Comparison of ENCODE assay signal across 19 cellular contexts in genomic region chr1:207903053-207903452, GRCh38. TPM values are rescaled to one million over a fixed set of nuclear protein-coding genes. Genes with fewer than 3 reads are reported as not detected.
A peak's percentile ranks its signal among the peaks of the same experiment; 100 is the strongest.
DNase-seq lines count a peak whose midpoint lies in the region; ATAC-seq and TF ChIP-seq lines count a peak whose summit lies in the region.
"Had no signal": no experiment of that assay in that cellular context is flagged by ENCODE, and none has a peak within 500 bp of the region (broad histone marks: within the 10 kb centered on the region; RNA-seq: fewer than 3 reads in every experiment).

No MANE protein-coding gene starts in this region.

- peaks cover 13% of the 10 kb centered on the region for H3K27me3 Mint-ChIP-seq in endodermal cell (ENCODE audit: insufficient read depth)

- no peak overlapping the region for H3K4me3 Mint-ChIP-seq in endodermal cell
- H3K4me3 Mint-ChIP-seq: CD8-positive, alpha-beta memory T cell; IgD-negative memory B cell had no signal

- H3K4me1 ChIP-seq in heart left ventricle (peaks cover 0 to 94% (median 49%) of the 10 kb centered on the region in 12 donors), endodermal cell (ENCODE audit: control insufficient read depth, insufficient read depth, low read length) (no peaks in the 10 kb centered on the region), muscle layer of colon (ENCODE audit: insufficient read depth, low read length) (peaks cover 13% of the 10 kb centered on the region), suprapubic skin (peaks cover 17% of the 10 kb centered on the region)
- H3K4me1 ChIP-seq: HAP-1 had no signal

- no peaks in the 10 kb centered on the region for H3K9me3 ChIP-seq in heart left ventricle
- H3K9me3 ChIP-seq in endodermal cell (ENCODE audit: control insufficient read depth, low read length): no peaks in the 10 kb centered on the region
- H3K9me3 ChIP-seq in muscle layer of colon (ENCODE audit: low read length): no peaks in the 10 kb centered on the region
- H3K9me3 ChIP-seq in suprapubic skin: no peaks in the 10 kb centered on the region
- H3K9me3 ChIP-seq: BLaER1, HAP-1 had no signal

- H3K9ac ChIP-seq in endodermal cell (ENCODE audit: extremely low read depth, low read length, poor library complexity, severe bottlenecking): no peak overlapping the region
- no peak overlapping the region for H3K9ac ChIP-seq in muscle layer of colon (ENCODE audit: low read length)
- H3K9ac ChIP-seq: BLaER1 had no signal

- H3K4me3 ChIP-seq in heart left ventricle (peak overlapping the region in 1 of 12 donors; percentile 13), endodermal cell (ENCODE audit: low read length) (no peak overlapping the region), muscle layer of colon (ENCODE audit: low read depth in 1 of 2, low read length in 2 of 2) (no peak overlapping the region), suprapubic skin (no peak overlapping the region)
- H3K4me3 ChIP-seq: BLaER1, HAP-1 had no signal

- TF ChIP-seq CTCF in heart left ventricle (IDR thresholded peaks at IDR 0.05): no peak
- peak; percentile 4 for TF ChIP-seq CTCF in endodermal cell (conservative IDR thresholded peaks at IDR 0.05)
- TF ChIP-seq CTCF in suprapubic skin (IDR thresholded peaks at IDR 0.05): no peak

- H3K27ac ChIP-seq in heart left ventricle: peak overlapping the region in 10 of 12 donors; percentile 19 to 65 (median 58)
- H3K27ac ChIP-seq in endodermal cell (ENCODE audit: low read depth, low read length): no peak overlapping the region
- peak overlapping the region; percentile 30 for H3K27ac ChIP-seq in muscle layer of colon (ENCODE audit: low read depth, low read length)
- H3K27ac ChIP-seq in suprapubic skin: peak overlapping the region; percentile 14
- H3K27ac ChIP-seq: BLaER1, HL-60 had no signal

- DNase-seq in heart left ventricle: no peak
- no peak for DNase-seq in cardiac septum (ENCODE audit: low spot score)
- no peak for DNase-seq in endodermal cell
- no peak for DNase-seq in suprapubic skin (ENCODE audit: low spot score in 2 of 2)
- DNase-seq in activated gamma-delta T cell treated with Interleukin-2 at 50 U/mL for 16 hours: no peak
- DNase-seq in mesenteric fat pad (ENCODE audit: low spot score): no peak
- DNase-seq: CD8-positive, alpha-beta memory T cell; DMS79; NCI-H1436; NCI-H2029; NCI-H748 treated with DMSO at 0.1 percent for 48 hours had no signal

- no peak for TF ChIP-seq EP300 in suprapubic skin (IDR thresholded peaks at IDR 0.05)

- no peaks in the 10 kb centered on the region for H3K36me3 Mint-ChIP-seq in endodermal cell (ENCODE audit: low read depth)
- H3K36me3 Mint-ChIP-seq: CD8-positive, alpha-beta memory T cell; IgD-negative memory B cell had no signal

- peaks cover 0 to 26% (median 6%) of the 10 kb centered on the region in 9 donors for H3K36me3 ChIP-seq in heart left ventricle
- no peaks in the 10 kb centered on the region for H3K36me3 ChIP-seq in endodermal cell (ENCODE audit: control insufficient read depth, insufficient read depth, low read length)
- H3K36me3 ChIP-seq in muscle layer of colon (ENCODE audit: insufficient read depth, low read length): no peaks in the 10 kb centered on the region
- H3K36me3 ChIP-seq in suprapubic skin: no peaks in the 10 kb centered on the region
- H3K36me3 ChIP-seq: BLaER1, HAP-1 had no signal

- TF ChIP-seq POLR2A in heart left ventricle (IDR thresholded peaks at IDR 0.05): no peak
- TF ChIP-seq POLR2A in suprapubic skin (IDR thresholded peaks at IDR 0.05): no peak

- H3K9me3 Mint-ChIP-seq in endodermal cell: no peaks in the 10 kb centered on the region
- H3K9me3 Mint-ChIP-seq: CD8-positive, alpha-beta memory T cell; IgD-negative memory B cell had no signal

- ATAC-seq in heart left ventricle: peak in 3 of 4 donors; percentile 10 to 29 (median 15)
- no peak for ATAC-seq in HG03135 (IDR thresholded peaks at IDR 0.05; ENCODE audit: unreplicated experiment)
- ATAC-seq: PC-3 had no signal

- H3K27ac Mint-ChIP-seq in endodermal cell: no peak overlapping the region
- H3K27ac Mint-ChIP-seq: CD8-positive, alpha-beta memory T cell; IgD-negative memory B cell had no signal

- H3K27me3 ChIP-seq in heart left ventricle (no peaks in the 10 kb centered on the region), endodermal cell (ENCODE audit: control insufficient read depth, insufficient read depth, low read length, poor library complexity, severe bottlenecking) (no peaks in the 10 kb centered on the region), muscle layer of colon (ENCODE audit: control insufficient read depth in 1 of 2, insufficient read depth in 2 of 2, low read length in 2 of 2) (no peaks in the 10 kb centered on the region), suprapubic skin (no peaks in the 10 kb centered on the region)

- WGBS in heart left ventricle, 4 donors: 52 to 60% (median 57%) methylated on average over 2 of the region's 2 CpGs
- 93 to 100% methylated on average over 1 to 2 of the region's 2 CpGs for WGBS in endodermal cell (ENCODE audit: insufficient coverage in 1 of 2, insufficient read length in 1 of 2), 2 experiments
- 66% methylated on average over 2 of the region's 2 CpGs for WGBS in suprapubic skin

- intact Hi-C loops in heart left ventricle (cut with DNase I) (no loop called here), cardiac septum (cut with DNase I) (no loop called here)

- peaks cover 4% of the 10 kb centered on the region for H3K4me1 Mint-ChIP-seq in endodermal cell
- H3K4me1 Mint-ChIP-seq: CD8-positive, alpha-beta memory T cell; IgD-negative memory B cell had no signal

RNA-seq across cellular contexts. Expression of gene CD34, which starts 7.9 kb away (rescaled TPM):
- 100 to 1,000 TPM in 1 of 9 donors, 10 to 100 TPM in 8; 43.6 to 103 (median 63.8) TPM for total RNA-seq in heart left ventricle
- 10 to 100 TPM; 37.4 to 41.8 TPM for polyA plus RNA-seq in heart left ventricle
- total RNA-seq in cardiac septum: 49.9 TPM
- total RNA-seq in endodermal cell: 1 to 10 TPM; 1.6 to 6.9 TPM
- polyA plus RNA-seq in endodermal cell (2013, experiment 1 of 2): 1.2 TPM
- 0.99 TPM for polyA plus RNA-seq in endodermal cell (2013, experiment 2 of 2)
- total RNA-seq in suprapubic skin: 10 to 100 TPM; 11.1 to 31.1 (median 17.1) TPM
- 45.5 TPM for total RNA-seq in mesenteric fat pad
- total RNA-seq: CD8-positive, alpha-beta memory T cell; NCI-H460; PC-3 had no signal
- polyA plus RNA-seq: CD8-positive, alpha-beta memory T cell; IgD-negative memory B cell had no signal
